8 cellular contexts compared by ENCODE assay signal in genomic region chr15:39756806-39757522, GRCh38. TPM values are rescaled to one million over a fixed set of nuclear protein-coding genes. Genes with fewer than 3 reads are reported as not detected.
A peak's percentile ranks its signal among the peaks of the same experiment; 100 is the strongest.
DNase-seq lines count a peak whose midpoint lies in the region; ATAC-seq, FAIRE-seq and TF ChIP-seq lines count a peak whose summit lies in the region.

No MANE protein-coding gene starts in this region.

- no peak for ATAC-seq in GM21825 (IDR thresholded peaks at IDR 0.05; ENCODE audit: unreplicated experiment)

- H3K36me3 ChIP-seq in adipocyte (ENCODE audit: control insufficient read depth, insufficient read depth, low read length, severe bottlenecking): no peaks in the 10 kb centered on the region
- H3K36me3 ChIP-seq in kidney (ENCODE audit: control insufficient read depth in 1 of 2, insufficient read depth in 2 of 2, low read length in 2 of 2): no peaks in the 10 kb centered on the region

- H3K4me3 ChIP-seq in AG09309 (ENCODE audit: control insufficient read depth, low read depth, low read length): no peak overlapping the region
- no peak overlapping the region for H3K4me3 ChIP-seq in GM12865 (ENCODE audit: low read depth, low read length)
- H3K4me3 ChIP-seq in adipocyte (ENCODE audit: low read length): no peak overlapping the region
- no peak overlapping the region for H3K4me3 ChIP-seq in kidney (ENCODE audit: low read length in 2 of 2)

- no peaks in the 10 kb centered on the region for H3K4me1 Mint-ChIP-seq in type B pancreatic cell (ENCODE audit: unreplicated experiment)

- H3K9me3 ChIP-seq in adipocyte (ENCODE audit: control insufficient read depth, low read length) (peaks cover 2% of the 10 kb centered on the region), kidney (ENCODE audit: control insufficient read depth in 1 of 2, low read length in 2 of 2) (peaks cover 0 to under 1% of the 10 kb centered on the region in 2 donors)

- peak; percentile 63 for TF ChIP-seq CTCF in AG09309 (IDR thresholded peaks at IDR 0.05; ENCODE audit: control insufficient read depth, insufficient read depth, low read depth, low read length, missing control alignments)
- peak; percentile 47 for TF ChIP-seq CTCF in GM12865 (IDR thresholded peaks at IDR 0.05; ENCODE audit: insufficient read depth, low read depth, low read length, missing control alignments)
- peak; percentile 76 for TF ChIP-seq CTCF in kidney (IDR thresholded peaks at IDR 0.05; ENCODE audit: borderline replicate concordance, extremely low read depth, insufficient read depth)
- TF ChIP-seq CTCF in type B pancreatic cell (conservative IDR thresholded peaks at IDR 0.05): peak; percentile 97

- H3K27ac ChIP-seq in kidney (ENCODE audit: low read depth in 2 of 2, low read length in 2 of 2): no peak overlapping the region

- H3K27me3 ChIP-seq in adipocyte (replicated peaks; ENCODE audit: control insufficient read depth, insufficient read depth, low read length): no peaks in the 10 kb centered on the region

- H3K27ac Mint-ChIP-seq in type B pancreatic cell: no peak overlapping the region

- no peaks in the 10 kb centered on the region for H3K9me3 Mint-ChIP-seq in type B pancreatic cell

- H3K36me3 Mint-ChIP-seq in type B pancreatic cell: no peaks in the 10 kb centered on the region

- peak; percentile 93 for FAIRE-seq in kidney (lab: Jason Lieb, UNC)

- intact Hi-C loops in kidney (cut with DNase I): loop anchor here (10.0 kb wide), 1 partner anchor 62 kb away; no protein-coding TSS in a partner anchor

- H3K4me3 Mint-ChIP-seq in type B pancreatic cell: no peak overlapping the region

- no peaks in the 10 kb centered on the region for H3K27me3 Mint-ChIP-seq in type B pancreatic cell

- H3K9ac ChIP-seq in adipocyte (ENCODE audit: low read length): no peak overlapping the region
- H3K9ac ChIP-seq in kidney (ENCODE audit: low read length in 2 of 2): no peak overlapping the region

- DNase-seq in AG09309 (ENCODE audit: low read depth): peak; percentile 55
- DNase-seq in GM12865 (ENCODE audit: low read depth): peak; percentile 68
- DNase-seq in NCI-H2227 treated with DMSO at 0.1 percent for 48 hours (lab: John Stamatoyannopoulos, UW): peak; percentile 32
- peak; percentile 95 for DNase-seq in adipocyte (ENCODE audit: low read depth)
- no peak for DNase-seq in kidney
- DNase-seq in type B pancreatic cell (ENCODE audit: extremely low spot score, unreplicated experiment): no peak
- DNase-seq in stimulated activated CD4-positive, alpha-beta T cell treated with anti-CD3 and anti-CD28 coated beads, Interleukin-2, amount 100 ng/mL, for 24 hours: no peak

- peaks cover 6% of the 10 kb centered on the region for H3K4me1 ChIP-seq in adipocyte (ENCODE audit: control insufficient read depth, insufficient read depth, low read length)
- H3K4me1 ChIP-seq in kidney (ENCODE audit: control insufficient read depth in 1 of 2, insufficient read depth in 1 of 2, low read depth in 1 of 2, low read length in 2 of 2): no peaks in the 10 kb centered on the region

RNA-seq across cellular contexts. Expression of gene FSIP1, which starts 25.7 kb away (rescaled TPM):
- total RNA-seq in kidney (2.4 TPM), type B pancreatic cell (ENCODE audit: low replicate concordance) (0.88 and 2.9 TPM in 2 replicates)
- polyA plus RNA-seq in kidney (ENCODE audit: insufficient read depth, low read depth, low replicate concordance): 0.75 TPM

Comparison
In these comparisons a context has a peak if more than half of its experiments do, and no peak if none do; other contexts are left out.
1. DNase-seq: peak in AG09309 (single experiment), GM12865 (single experiment), NCI-H2227 treated with DMSO at 0.1 percent for 48 hours (single experiment) and adipocyte (single experiment); none in kidney (single experiment), type B pancreatic cell (single experiment) and stimulated activated CD4-positive, alpha-beta T cell treated with anti-CD3 and anti-CD28 coated beads, Interleukin-2, amount 100 ng/mL, for 24 hours (0 of 2).
2. CTCF ChIP-seq: peak in every context shown above with its lines; median percentile 97 in type B pancreatic cell; 76 in kidney; 63 in AG09309; 47 in GM12865.